In genomic region chr20:56665806-56666205, GRCh38 we compare ENCODE assay signal across 22 cellular contexts. TPM values are rescaled to one million over a fixed set of nuclear protein-coding genes. Genes with fewer than 3 reads are reported as not detected.
"Had no signal": no experiment of that assay in that cellular context is flagged by ENCODE, and none has a peak within 500 bp of the region (broad histone marks: within the 10 kb centered on the region; RNA-seq: fewer than 3 reads in every experiment).

No MANE protein-coding gene starts in this region.

- H3K4me3 ChIP-seq: coronary artery, dorsolateral prefrontal cortex, esophagus muscularis mucosa, gastroesophageal sphincter, heart right ventricle, left lung, lower lobe of right lung, mucosa of descending colon had no signal

- H3K4me3 Mint-ChIP-seq: mesothelial cell of epicardium had no signal

- H3K9me3 Mint-ChIP-seq: mesothelial cell of epicardium had no signal

- DNase-seq: dermis blood vessel endothelial cell; dorsolateral prefrontal cortex; effector CD4-positive, alpha-beta T cell; effector memory CD4-positive, alpha-beta T cell; foreskin keratinocyte; head of caudate nucleus; heart right ventricle; hippocampal formation; left cardiac atrium; left lung; left ventricle myocardium superior; lower lobe of right lung; mesenchymal stem cell; mucosa of descending colon had no signal

- H3K9me3 ChIP-seq: esophagus muscularis mucosa, gastroesophageal sphincter, heart right ventricle, left lung, lower lobe of right lung, mucosa of descending colon had no signal

- H3K4me1 ChIP-seq: esophagus muscularis mucosa, foreskin keratinocyte, gastroesophageal sphincter, heart right ventricle, left lung, lower lobe of right lung had no signal

- H3K36me3 ChIP-seq: esophagus muscularis mucosa, gastroesophageal sphincter, heart right ventricle, left lung, lower lobe of right lung had no signal

- H3K27me3 ChIP-seq: foreskin keratinocyte had no signal

- H3K36me3 Mint-ChIP-seq: mesothelial cell of epicardium had no signal

- H3K27ac Mint-ChIP-seq: mesothelial cell of epicardium had no signal

- H3K4me1 Mint-ChIP-seq: mesothelial cell of epicardium had no signal

RNA-seq across cellular contexts. Expression of gene TFAP2C, which starts 36.7 kb away (rescaled TPM):
- total RNA-seq: cerebellum, dermis blood vessel endothelial cell, endothelial cell of umbilical vein, fibroblast of lung, lung microvascular endothelial cell had no signal
